Comparison of ENCODE assay signal across 12 cellular contexts in the genomic region with DNA sequence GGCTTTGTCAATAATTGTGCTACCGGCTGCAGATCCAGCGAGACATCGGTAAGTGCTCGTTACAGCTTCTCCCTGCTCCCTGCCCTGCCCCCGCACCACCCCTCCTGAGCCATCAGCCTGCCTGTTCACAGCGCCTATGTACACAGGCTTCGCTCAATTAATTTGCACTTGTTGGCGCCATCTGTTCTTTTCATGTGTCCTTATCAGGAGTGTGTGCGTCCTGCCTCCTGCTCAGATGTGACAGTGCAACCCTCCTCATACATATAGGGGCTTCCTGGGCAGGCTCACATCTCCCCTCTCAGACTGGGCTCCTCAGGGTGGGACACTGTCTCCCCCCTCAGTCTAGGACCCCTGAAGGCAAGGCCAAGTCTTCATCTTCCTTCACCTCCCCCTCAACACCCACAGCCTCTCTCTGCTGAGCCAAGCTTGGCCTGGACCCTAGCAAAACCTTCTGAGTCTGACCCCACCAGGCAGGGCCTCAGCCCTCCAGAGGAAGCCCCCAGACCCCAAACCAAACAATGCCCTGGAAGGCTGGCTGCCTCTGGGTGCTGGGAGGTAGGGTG.
A peak's percentile ranks its signal among the peaks of the same experiment; 100 is the strongest.
DNase-seq lines count a peak whose midpoint lies in the region; ATAC-seq and FAIRE-seq lines count a peak whose summit lies in the region.
"Had no signal": no experiment of that assay in that cellular context is flagged by ENCODE, and none has a peak within 500 bp of the region (broad histone marks: within the 10 kb centered on the region; RNA-seq: fewer than 3 reads in every experiment).

No MANE protein-coding gene starts in this region.

- DNase-seq in DMS53 (lab: John Stamatoyannopoulos, UW) (peak; percentile 94), NCI-H2029 treated with DMSO at 0.1 percent for 48 hours (lab: John Stamatoyannopoulos, UW) (peak; percentile 65), NCI-H748 treated with DMSO at 0.1 percent for 48 hours (lab: John Stamatoyannopoulos, UW) (peak; percentile 85), left kidney (ENCODE audit: low read depth, low spot score) (peak; percentile 91), RCC 7860 (ENCODE audit: low spot score) (no peak), T-helper 1 cell (no peak)
- DNase-seq: activated B cell treated with CpG ODN at 0.5 μM for 24 hours; activated T-cell treated with anti-CD3 and anti-CD28 coated beads, Interleukin-2, amount 50 U/mL, for 24 hours; NK-92 treated with Interleukin-12 subunit alpha and Interleukin-12 subunit beta, amount 100 ng/mL, for 24 hours; stimulated activated naive CD8-positive, alpha-beta T cell treated with anti-CD3 and anti-CD28 coated beads, Interleukin-15, Interleukin-2, amounts not matched to agents 100 U/mL and 50 U/mL, for 24 hours had no signal

- no peak for ATAC-seq in GM18858 (IDR thresholded peaks at IDR 0.05; ENCODE audit: unreplicated experiment)
- ATAC-seq in GM21723 (IDR thresholded peaks at IDR 0.05; ENCODE audit: unreplicated experiment) = no peak
- ATAC-seq: stimulated activated naive CD8-positive, alpha-beta T cell treated with anti-CD3 and anti-CD28 coated beads, Interleukin-15, Interleukin-2, amounts not matched to agents 100 U/mL and 50 U/mL, for 24 hours had no signal

- FAIRE-seq in RCC 7860 (lab: Jason Lieb, UNC) = no peak

Comparison
In these comparisons a context has a peak if more than half of its experiments do, and no peak if none do; other contexts are left out.
1. DNase-seq: peak in DMS53 (single experiment), NCI-H2029 treated with DMSO at 0.1 percent for 48 hours (single experiment), NCI-H748 treated with DMSO at 0.1 percent for 48 hours (single experiment) and left kidney (single experiment); none in RCC 7860 (single experiment) and T-helper 1 cell (0 of 5).